In the genomic region with DNA sequence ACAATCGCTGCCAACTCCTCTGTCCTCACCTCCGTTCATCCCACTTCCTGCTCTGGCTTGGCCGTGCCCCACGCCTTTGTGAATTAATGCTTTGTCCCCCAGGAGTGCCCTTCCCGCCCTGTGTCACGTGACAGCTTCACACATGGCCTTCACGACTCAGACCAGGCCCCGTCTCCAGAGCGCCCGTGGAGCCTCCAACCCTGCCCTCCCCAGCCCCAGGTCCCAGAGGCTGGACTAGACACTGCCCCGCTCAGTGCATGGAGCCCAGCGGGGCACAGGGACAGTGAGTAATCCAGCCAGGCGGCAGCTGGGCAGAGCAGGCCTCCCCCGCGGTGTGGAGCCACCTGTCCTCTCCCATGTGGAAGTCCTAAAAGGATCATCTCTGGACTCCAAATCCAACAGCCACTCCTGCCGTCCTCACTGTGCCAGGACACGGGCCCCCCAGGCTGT, we compare ENCODE assay signal across 18 cellular contexts. TPM values are rescaled to one million over a fixed set of nuclear protein-coding genes. Genes with fewer than 3 reads are reported as not detected.
A peak's percentile ranks its signal among the peaks of the same experiment; 100 is the strongest.
DNase-seq lines count a peak whose midpoint lies in the region; ATAC-seq, FAIRE-seq and TF ChIP-seq lines count a peak whose summit lies in the region.
"Had no signal": no experiment of that assay in that cellular context is flagged by ENCODE, and none has a peak within 500 bp of the region (broad histone marks: within the 10 kb centered on the region; RNA-seq: fewer than 3 reads in every experiment).

No MANE protein-coding gene starts in this region.

- H3K4ac ChIP-seq in H1 (replicated peaks; ENCODE audit: insufficient read length, low read depth, low read length), result no peak overlapping the region

- 0 out of 2 replicates have a peak overlapping the region, but pooled peaks have one; percentile 44 for H2BK5ac ChIP-seq in H1 (ENCODE audit: low read depth, low read length)

- no peak overlapping the region for H3K14ac ChIP-seq in H1 (ENCODE audit: insufficient read length)

- POLR2A ChIA-PET in H1 (lab: Charles Lee; ENCODE audit: partially characterized antibody), result interaction anchor here (1.1 kb wide), 1 partner anchor 9 kb away, joined by 3 read pairs; no protein-coding TSS in a partner anchor

- H3K56ac ChIP-seq in H1 (replicated peaks; ENCODE audit: insufficient read length, low read depth, low read length), result no peak overlapping the region

- DNase-seq in left ventricle myocardium superior, result peak; percentile 22
- DNase-seq in left ventricle myocardium inferior, result no peak
- peak; percentile 89 for DNase-seq in NCI-H82 (lab: John Stamatoyannopoulos, UW)
- DNase-seq in H1 (ENCODE audit: low read depth in 1 of 2, low spot score in 2 of 2), result no peak
- DNase-seq in putamen (ENCODE audit: low spot score), result no peak
- DNase-seq in NCI-H510A (lab: John Stamatoyannopoulos, UW), result no peak
- DNase-seq in hepatic stellate cell (ENCODE audit: low spot score), result no peak
- DNase-seq: MV-4-11, NCI-H1417 treated with DMSO at 0.1 percent for 48 hours, NCI-H2029 treated with DMSO at 0.1 percent for 48 hours, NCI-H69, Right ventricle myocardium superior had no signal

- H2AFZ ChIP-seq in H1 (ENCODE audit: low read length), result no peak overlapping the region

- no peak overlapping the region for H4K91ac ChIP-seq in H1 (replicated peaks; ENCODE audit: insufficient read length, low read length)

- H3K27ac ChIP-seq in left ventricle myocardium inferior (replicated peaks) (no peak overlapping the region), H1 (ENCODE audit: low read depth, low read length) (no peak overlapping the region)

- H2BK20ac ChIP-seq in H1 (ENCODE audit: low read length), result no peak overlapping the region

- H3K4me3 ChIP-seq in left ventricle myocardium inferior (no peak overlapping the region), H1 (ENCODE audit: extremely low read depth in 1 of 4, insufficient read depth in 2 of 4, low read depth in 3 of 4, low read length in 4 of 4) (no peak overlapping the region)
- H3K4me3 ChIP-seq: HAP-1 had no signal

- no peak overlapping the region for H2BK120ac ChIP-seq in H1 (replicated peaks; ENCODE audit: low read depth, low read length)

- H3K9ac ChIP-seq in H1 (replicated peaks in 1 of 4; ENCODE audit: extremely low read depth in 1 of 4, low read depth in 3 of 4, low read length in 3 of 4), result no peak overlapping the region

- H2AK5ac ChIP-seq in H1 (ENCODE audit: low read depth, low read length), result no peak overlapping the region

- H3K9me3 ChIP-seq in left ventricle myocardium inferior (replicated peaks) (peaks cover 7% of the 10 kb centered on the region), H1 (ENCODE audit: insufficient read depth in 2 of 2, low read depth in 1 of 2, low read length in 1 of 2) (no peaks in the 10 kb centered on the region)
- H3K9me3 ChIP-seq: HAP-1 had no signal

- no peak for TF ChIP-seq EP300 in H1 (IDR thresholded peaks at IDR 0.05; ENCODE audit: borderline replicate concordance in 1 of 2, low read depth in 2 of 2, low read length in 2 of 2)

- peaks cover 100% of the 10 kb centered on the region for H3K27me3 ChIP-seq in left ventricle myocardium inferior (ENCODE audit: low read depth)
- peaks cover 0 to 5% (median under 1%) of the 10 kb centered on the region in 4 experiments; a peak in 3 of 7 replicates for H3K27me3 ChIP-seq in H1 (replicated peaks in 1 of 4; ENCODE audit: control insufficient read depth in 3 of 4, extremely low read depth in 1 of 4, insufficient read depth in 3 of 4, low read length in 3 of 4)

- H3K18ac ChIP-seq in H1 (ENCODE audit: extremely low read depth, low read length), result no peak overlapping the region

- CTCF ChIA-PET in H1 (lab: Charles Lee; ENCODE audit: partially characterized antibody), result interaction anchor here (0.6 to 12.1 kb wide), 7 partner anchors 9 to 274 kb away, joined by 3 to 110 read pairs (median 5); no protein-coding TSS in a partner anchor

- H3K79me2 ChIP-seq in H1 (ENCODE audit: control insufficient read depth in 1 of 2, insufficient read depth in 2 of 2, low read length in 2 of 2), result no peaks in the 10 kb centered on the region

- no peak overlapping the region for H3K23ac ChIP-seq in H1 (ENCODE audit: insufficient read length)

- no peaks in the 10 kb centered on the region for H3K79me1 ChIP-seq in H1 (ENCODE audit: low read depth, low read length)

- H3K4me1 ChIP-seq in left ventricle myocardium inferior (no peaks in the 10 kb centered on the region), H1 (replicated peaks in 1 of 4; ENCODE audit: control insufficient read depth in 3 of 4, insufficient read depth in 4 of 4, low read length in 3 of 4) (peaks cover 0 to 5% (median 0%) of the 10 kb centered on the region in 4 experiments; a peak in 3 of 7 replicates)
- H3K4me1 ChIP-seq: HAP-1 had no signal

- H4K8ac ChIP-seq in H1 (ENCODE audit: extremely low read depth, insufficient read depth, low read length), result peak overlapping the region; percentile 28

- ATAC-seq in left ventricle myocardium superior, result no peak
- ATAC-seq in GM19351 (IDR thresholded peaks at IDR 0.05; ENCODE audit: unreplicated experiment), result no peak
- ATAC-seq: Panc1, SK-N-SH treated with all-trans-retinoic acid at 6 μM for 48 hours had no signal

- H3K23me2 ChIP-seq in H1 (ENCODE audit: low read depth, low read length), result no peaks in the 10 kb centered on the region

- TF ChIP-seq POLR2A in H1 (IDR thresholded peaks at IDR 0.05; ENCODE audit: control extremely low read depth in 1 of 2, low read depth in 2 of 2, low read length in 2 of 2), result no peak

- no peak overlapping the region; the same call in 1 of the 2 replicates for H2BK15ac ChIP-seq in H1 (ENCODE audit: low read length)

- FAIRE-seq in H1 (lab: Jason Lieb, UNC), result no peak

- no peak overlapping the region for H4K5ac ChIP-seq in H1 (ENCODE audit: insufficient read length, low read depth, low read length)

- H3K4me2 ChIP-seq in H1 (ENCODE audit: insufficient read depth in 1 of 2, low read depth in 2 of 2, low read length in 2 of 2), result no peak overlapping the region

- H3K36me3 ChIP-seq in left ventricle myocardium inferior (no peaks in the 10 kb centered on the region), H1 (ENCODE audit: control insufficient read depth in 2 of 4, insufficient read depth in 4 of 4, low read length in 3 of 4) (no peaks in the 10 kb centered on the region)
- H3K36me3 ChIP-seq: HAP-1 had no signal

- no peak for TF ChIP-seq CTCF in left ventricle myocardium inferior (IDR thresholded peaks at IDR 0.05; ENCODE audit: borderline replicate concordance)
- TF ChIP-seq CTCF in H1 (IDR thresholded peaks at IDR 0.05; ENCODE audit: control extremely low read depth in 1 of 3, insufficient read depth in 1 of 3, low read depth in 1 of 3, low read length in 3 of 3), result no peak

- intact Hi-C loops in left ventricle myocardium superior (cut with micrococcal nuclease), result no loop called here
- intact Hi-C loops in left ventricle myocardium inferior (cut with micrococcal nuclease), result no loop called here

- H4K20me1 ChIP-seq in H1 (replicated peaks in 1 of 2; ENCODE audit: control insufficient read depth in 1 of 2, insufficient read depth in 2 of 2, low read length in 2 of 2), result peaks cover 0 to 5% of the 10 kb centered on the region in 2 experiments

- H2BK12ac ChIP-seq in H1 (ENCODE audit: low read depth, low read length), result peak overlapping the region; percentile 68; the same call in 1 of the 2 replicates

- WGBS in H1 (ENCODE audit: extremely low coverage in 1 of 2, insufficient coverage in 1 of 2, insufficient read length in 1 of 2, insufficient replicate concordance in 2 of 2, low coverage in 1 of 2, low lambda C conversion rate in 2 of 2, missing lambda C conversion rate in 1 of 2), 2 experiments, result 85% methylated on average over 15 of the region's 17 CpGs; no CpG with 5 or more reads in 1 of the 2 experiments

- TF ChIP-seq RAD21 in H1 (IDR thresholded peaks at IDR 0.05 in 1 of 2, conservative IDR thresholded peaks at IDR 0.05 in 1 of 2; ENCODE audit: low read depth in 2 of 2, low read length in 2 of 2), result no peak

TF ChIP-seq in H1, 55 proteins besides CTCF, POLR2A, EP300 and RAD21:
- TF ChIP-seq, protein P1, sequence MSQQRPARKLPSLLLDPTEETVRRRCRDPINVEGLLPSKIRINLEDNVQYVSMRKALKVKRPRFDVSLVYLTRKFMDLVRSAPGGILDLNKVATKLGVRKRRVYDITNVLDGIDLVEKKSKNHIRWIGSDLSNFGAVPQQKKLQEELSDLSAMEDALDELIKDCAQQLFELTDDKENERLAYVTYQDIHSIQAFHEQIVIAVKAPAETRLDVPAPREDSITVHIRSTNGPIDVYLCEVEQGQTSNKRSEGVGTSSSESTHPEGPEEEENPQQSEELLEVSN (IDR thresholded peaks at IDR 0.05), result peak; percentile 87
- TF ChIP-seq GABPA (IDR thresholded peaks at IDR 0.05; ENCODE audit: borderline replicate concordance, insufficient read depth, low read length), result no peak
- TF ChIP-seq HDAC2 (IDR thresholded peaks at IDR 0.05; ENCODE audit: borderline replicate concordance in 1 of 2, low read depth in 2 of 2, low read length in 2 of 2), result no peak
- no peak for TF ChIP-seq SP1 (IDR thresholded peaks at IDR 0.05; ENCODE audit: low read depth, low read length)

RNA-seq across cellular contexts. Expression of a gene that starts 7.4 kb away (rescaled TPM):
- total RNA-seq in left ventricle myocardium superior (5.9 TPM), left ventricle myocardium inferior (4.5 TPM)
- 13.8 and 14.8 TPM in 2 replicates for total RNA-seq in H1 (2021; fragmentation: NEBNext Ultra II Directional; extraction: Animal tissue kit (Norgen Biotek cat#: 25700))
- 14.6 and 27.3 TPM in 2 replicates for polyA plus RNA-seq in H1 (2011; rRNA removed)
- polyA plus RNA-seq in H1 (2011; cell fraction: cytosol; rRNA removed), result 15.1 TPM
- polyA plus RNA-seq in H1 (2011; cell fraction: nucleus; rRNA removed), result 35.4 TPM
- polyA plus RNA-seq in H1 (2012, experiment 1 of 2), result 4.8 to 12.3 TPM (median 11.4 TPM) in 4 replicates
- 5.9 TPM for polyA plus RNA-seq in H1 (2012, experiment 2 of 2)
- 9.6 TPM for polyA plus RNA-seq in H1 (2013, experiment 1 of 2)
- polyA plus RNA-seq in H1 (2013, experiment 2 of 2), result 8.5 TPM
- polyA minus RNA-seq in H1 (2011; rRNA and poly(A)+ RNA removed), result 10.0 and 12.3 TPM in 2 replicates
- polyA minus RNA-seq in H1 (2011; cell fraction: cytosol; rRNA and poly(A)+ RNA removed), result 11.6 TPM
- 16.3 TPM for polyA minus RNA-seq in H1 (2011; cell fraction: nucleus; rRNA and poly(A)+ RNA removed)
- polyA plus RNA-seq: CD14-positive monocyte, IgD-negative memory B cell had no signal

Comparison
In these comparisons a context has a peak if more than half of its experiments do, and no peak if none do; other contexts are left out.
1. DNase-seq: peak in left ventricle myocardium superior (single experiment) and NCI-H82 (single experiment); none in left ventricle myocardium inferior (single experiment), H1 (0 of 2), putamen (single experiment), NCI-H510A (single experiment) and hepatic stellate cell (single experiment).